8 cellular contexts compared by ENCODE assay signal in the genomic region with DNA sequence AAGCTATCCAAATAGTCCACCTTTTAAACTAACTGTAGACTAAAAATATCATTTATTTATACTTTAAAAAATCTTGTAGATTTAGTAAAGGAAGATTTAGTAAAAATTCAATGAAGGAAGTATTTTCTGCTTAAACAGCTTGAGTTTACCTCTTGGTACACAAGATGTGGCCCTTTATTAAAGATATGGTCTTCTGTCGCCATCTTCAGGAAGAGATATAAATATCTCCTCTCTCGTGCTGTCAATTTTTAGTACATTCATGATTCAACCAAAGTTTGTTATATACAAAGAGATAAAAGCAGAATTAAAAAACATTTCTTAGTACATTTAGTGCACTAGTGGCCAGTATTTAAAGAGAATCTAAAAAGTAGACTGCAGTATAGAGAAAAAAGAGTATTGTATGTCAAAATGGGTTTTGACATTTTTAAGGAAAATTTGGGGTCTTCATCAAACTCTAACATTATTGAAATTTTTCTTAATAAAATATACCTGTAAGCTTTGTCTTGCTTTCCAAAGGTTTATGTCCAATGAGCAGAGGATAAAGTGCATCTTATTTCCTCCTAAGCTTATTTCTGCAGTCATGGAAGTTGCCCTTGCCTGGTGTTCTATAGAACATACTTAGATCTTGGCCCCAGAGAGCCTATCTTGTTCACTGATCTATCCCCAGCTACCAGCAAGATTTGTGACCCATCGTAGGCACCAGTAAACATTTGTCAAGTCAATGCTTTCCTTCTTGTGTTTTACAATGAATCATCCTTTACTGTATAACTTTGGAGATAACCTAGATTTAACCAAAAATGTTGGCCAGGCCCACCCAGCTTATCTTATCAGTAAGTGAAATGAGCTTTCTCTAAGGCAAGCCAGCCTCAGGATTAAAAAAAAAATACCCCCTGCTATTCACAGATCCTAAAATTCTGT. TPM values are rescaled to one million over a fixed set of nuclear protein-coding genes. Genes with fewer than 3 reads are reported as not detected.
DNase-seq lines count a peak whose midpoint lies in the region; ATAC-seq, FAIRE-seq and TF ChIP-seq lines count a peak whose summit lies in the region.

No MANE protein-coding gene starts in this region.

- TF ChIP-seq POLR2A in HCT116 (IDR thresholded peaks at IDR 0.05; ENCODE audit: borderline replicate concordance, extremely low read depth, insufficient read depth, insufficient read length) (no peak), tibial nerve (IDR thresholded peaks at IDR 0.05) (no peak)

- POLR2A ChIA-PET in HCT116 (lab: Charles Lee): interaction anchor here (1.3 kb wide), 1 partner anchor 40 kb away, joined by 6 read pairs; no protein-coding TSS in a partner anchor

- no TSS peak for BruUV-seq in HCT116 (replicated peaks; lab: Mats Ljungman, UMichigan)

- no peaks in the 10 kb centered on the region for H3K4me1 ChIP-seq in DND-41 (ENCODE audit: insufficient read depth, low read length)
- no peaks in the 10 kb centered on the region for H3K4me1 ChIP-seq in HCT116 (ENCODE audit: control insufficient read depth in 1 of 2, insufficient read depth in 2 of 2, low read length in 2 of 2)
- H3K4me1 ChIP-seq in tibial nerve: peaks cover 0 to 19% (median 5%) of the 10 kb centered on the region in 4 donors

- CTCF ChIA-PET in HCT116 (lab: Charles Lee): interaction anchor here (0.7 to 2.7 kb wide), 23 partner anchors 9 to 601 kb away, joined by 3 to 58 read pairs (median 4); a partner anchor contains a TSS

- ATAC-seq in DND-41 (ENCODE audit: insufficient read depth, low read depth): peak; percentile 84
- peak; percentile 82 for ATAC-seq in HCT116

- no peaks in the 10 kb centered on the region for H4K20me1 ChIP-seq in DND-41 (ENCODE audit: insufficient read depth, low read length)
- no peaks in the 10 kb centered on the region for H4K20me1 ChIP-seq in HCT116 (ENCODE audit: insufficient read depth)

- DNase-seq in DND-41: no peak
- peak; percentile 42 for DNase-seq in HCT116 (ENCODE audit: low read depth, low spot score)
- peak; percentile 65 for DNase-seq in NCI-H2227 (lab: John Stamatoyannopoulos, UW; ENCODE audit: unreplicated experiment)
- peak; percentile 80 for DNase-seq in astrocyte of the hippocampus (ENCODE audit: low read depth, low spot score)
- DNase-seq in tibial nerve (ENCODE audit: low spot score in 2 of 2): no peak
- DNase-seq in cortex of kidney (lab: John Stamatoyannopoulos, UW): no peak
- DNase-seq in stimulated activated CD4-positive, alpha-beta T cell treated with anti-CD3 and anti-CD28 coated beads, Interleukin-15, amount 100 ng/mL, for 24 hours: no peak

- H3K9ac ChIP-seq in DND-41 (ENCODE audit: low read depth, low read length) (no peak overlapping the region), HCT116 (ENCODE audit: low read length) (no peak overlapping the region)

- TF ChIP-seq CTCF in DND-41 (IDR thresholded peaks at IDR 0.05; ENCODE audit: borderline replicate concordance, extremely low read depth, low read length, poor library complexity, severe bottlenecking) (peak; percentile 73), HCT116 (IDR thresholded peaks at IDR 0.05 in 2 of 3, conservative IDR thresholded peaks at IDR 0.05 in 1 of 3; ENCODE audit: borderline replicate concordance in 1 of 3, insufficient read depth in 1 of 3, low read depth in 2 of 3, low read length in 2 of 3) (peak; percentile 33 to 78 (median 69); a peak in 5 of 6 replicates), tibial nerve (IDR thresholded peaks at IDR 0.05) (peak; percentile 38 to 75 (median 57))

- intact Hi-C loops in HCT116 (cut with micrococcal nuclease): loop anchor here (1.0 kb wide), 4 partner anchors 40 to 598 kb away; no protein-coding TSS in a partner anchor

- H3K79me2 ChIP-seq in DND-41 (ENCODE audit: insufficient read depth, low read length): no peaks in the 10 kb centered on the region
- H3K79me2 ChIP-seq in HCT116 (ENCODE audit: insufficient read depth, low read length): no peaks in the 10 kb centered on the region

- no peak for TF ChIP-seq EP300 in tibial nerve (IDR thresholded peaks at IDR 0.05)

- peak; percentile 84 for TF ChIP-seq RAD21 in HCT116 (IDR thresholded peaks at IDR 0.05; ENCODE audit: low read depth)

- no peak overlapping the region for H3K4me3 ChIP-seq in DND-41 (ENCODE audit: low read depth in 1 of 2, low read length in 2 of 2)
- H3K4me3 ChIP-seq in HCT116 (replicated peaks in 1 of 2; ENCODE audit: low read depth in 1 of 2, low read length in 2 of 2): no peak overlapping the region
- H3K4me3 ChIP-seq in tibial nerve: no peak overlapping the region

- peak; percentile 99 for FAIRE-seq in islet of Langerhans (lab: Jason Lieb, UNC)

- H3K4me2 ChIP-seq in DND-41 (ENCODE audit: insufficient read depth, low read length) (no peak overlapping the region), HCT116 (ENCODE audit: low read length) (no peak overlapping the region)

- H3K27ac ChIP-seq in DND-41 (ENCODE audit: low read length): no peak overlapping the region
- no peak overlapping the region for H3K27ac ChIP-seq in HCT116 (ENCODE audit: low read depth, low read length)
- H3K27ac ChIP-seq in tibial nerve: peak overlapping the region in 2 of 4 donors; percentile 41 to 46

- WGBS in tibial nerve, 2 donors: 6 to 12% methylated on average over 3 of the region's 3 CpGs

- H3K9me3 ChIP-seq in DND-41 (ENCODE audit: insufficient read depth, low read length, severe bottlenecking) (no peaks in the 10 kb centered on the region), HCT116 (ENCODE audit: control insufficient read depth in 1 of 2, insufficient read depth in 1 of 2, low read depth in 1 of 2, low read length in 2 of 2) (no peaks in the 10 kb centered on the region), tibial nerve (no peaks in the 10 kb centered on the region)

- H2AFZ ChIP-seq in DND-41 (ENCODE audit: low read depth, low read length) (no peak overlapping the region), HCT116 (ENCODE audit: low read depth, low read length, poor library complexity, severe bottlenecking) (peak overlapping the region; percentile 82)

- RAD21 ChIA-PET in HCT116 (lab: Charles Lee; ENCODE audit: low non-redundant PET in 1 of 2, low total read pairs in 2 of 2, uncharacterized antibody in 2 of 2, unreplicated experiment in 2 of 2): interaction anchor here (0.7 to 1.6 kb wide), 6 partner anchors 39 to 652 kb away, joined by 3 to 9 read pairs (median 3); no protein-coding TSS in a partner anchor

- H3K27me3 ChIP-seq in DND-41 (ENCODE audit: insufficient read depth, low read length, poor library complexity) (no peaks in the 10 kb centered on the region), HCT116 (ENCODE audit: insufficient read depth, low read length) (no peaks in the 10 kb centered on the region), tibial nerve (peaks cover 0 to 15% of the 10 kb centered on the region in 2 donors)

- no peaks in the 10 kb centered on the region for H3K36me3 ChIP-seq in DND-41 (ENCODE audit: insufficient read depth, low read length)
- H3K36me3 ChIP-seq in HCT116 (ENCODE audit: control insufficient read depth in 1 of 2, insufficient read depth in 2 of 2, low read length in 2 of 2): no peaks in the 10 kb centered on the region
- H3K36me3 ChIP-seq in tibial nerve: no peaks in the 10 kb centered on the region

- no peaks in the 10 kb centered on the region for H3K9me2 ChIP-seq in HCT116 (ENCODE audit: insufficient read depth)

TF ChIP-seq in HCT116, 20 proteins besides CTCF, POLR2A, EP300 and RAD21:
- no peak for TF ChIP-seq CBX3 (IDR thresholded peaks at IDR 0.05; ENCODE audit: low read depth)
- TF ChIP-seq YY1 (IDR thresholded peaks at IDR 0.05; ENCODE audit: extremely low read depth, insufficient replicate concordance, low read depth, low read length): no peak
- TF ChIP-seq, protein P1, sequence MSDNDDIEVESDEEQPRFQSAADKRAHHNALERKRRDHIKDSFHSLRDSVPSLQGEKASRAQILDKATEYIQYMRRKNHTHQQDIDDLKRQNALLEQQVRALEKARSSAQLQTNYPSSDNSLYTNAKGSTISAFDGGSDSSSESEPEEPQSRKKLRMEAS (IDR thresholded peaks at IDR 0.05): no peak
- no peak for TF ChIP-seq ELF1 (IDR thresholded peaks at IDR 0.05; ENCODE audit: borderline replicate concordance, low read depth)
- TF ChIP-seq, protein P2, sequence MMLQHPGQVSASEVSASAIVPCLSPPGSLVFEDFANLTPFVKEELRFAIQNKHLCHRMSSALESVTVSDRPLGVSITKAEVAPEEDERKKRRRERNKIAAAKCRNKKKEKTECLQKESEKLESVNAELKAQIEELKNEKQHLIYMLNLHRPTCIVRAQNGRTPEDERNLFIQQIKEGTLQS (IDR thresholded peaks at IDR 0.05): no peak
- no peak for TF ChIP-seq ZNF274 (IDR thresholded peaks at IDR 0.05; ENCODE audit: low read depth, low read length)
- TF ChIP-seq TCF7L2 (IDR thresholded peaks at IDR 0.05; ENCODE audit: borderline replicate concordance, extremely low read depth, insufficient read depth, insufficient read length): no peak
- TF ChIP-seq, protein P3, sequence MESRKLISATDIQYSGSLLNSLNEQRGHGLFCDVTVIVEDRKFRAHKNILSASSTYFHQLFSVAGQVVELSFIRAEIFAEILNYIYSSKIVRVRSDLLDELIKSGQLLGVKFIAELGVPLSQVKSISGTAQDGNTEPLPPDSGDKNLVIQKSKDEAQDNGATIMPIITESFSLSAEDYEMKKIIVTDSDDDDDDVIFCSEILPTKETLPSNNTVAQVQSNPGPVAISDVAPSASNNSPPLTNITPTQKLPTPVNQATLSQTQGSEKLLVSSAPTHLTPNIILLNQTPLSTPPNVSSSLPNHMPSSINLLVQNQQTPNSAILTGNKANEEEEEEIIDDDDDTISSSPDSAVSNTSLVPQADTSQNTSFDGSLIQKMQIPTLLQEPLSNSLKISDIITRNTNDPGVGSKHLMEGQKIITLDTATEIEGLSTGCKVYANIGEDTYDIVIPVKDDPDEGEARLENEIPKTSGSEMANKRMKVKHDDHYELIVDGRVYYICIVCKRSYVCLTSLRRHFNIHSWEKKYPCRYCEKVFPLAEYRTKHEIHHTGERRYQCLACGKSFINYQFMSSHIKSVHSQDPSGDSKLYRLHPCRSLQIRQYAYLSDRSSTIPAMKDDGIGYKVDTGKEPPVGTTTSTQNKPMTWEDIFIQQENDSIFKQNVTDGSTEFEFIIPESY (IDR thresholded peaks at IDR 0.05; ENCODE audit: extremely low read depth, insufficient replicate concordance, low read length): no peak
- TF ChIP-seq JUND (IDR thresholded peaks at IDR 0.05): no peak
- TF ChIP-seq CEBPB (IDR thresholded peaks at IDR 0.05; ENCODE audit: low read depth): no peak

RNA-seq across cellular contexts. Expression of a gene that starts 18.5 kb away (rescaled TPM):
- total RNA-seq in HCT116 (2021; ENCODE audit: unreplicated experiment): 6.6 TPM
- 8.4 and 9.2 TPM in 2 replicates for polyA plus RNA-seq in HCT116 (2012)
- total RNA-seq in tibial nerve: 10 to 100 TPM in 1 of 4 donors, under 1 TPM in 3; 0.60 to 18.0 (median 0.93) TPM

Comparison
In these comparisons a context has a peak if more than half of its experiments do, and no peak if none do; other contexts are left out.
1. DNase-seq: peak in HCT116 (single experiment), NCI-H2227 (single experiment) and astrocyte of the hippocampus (single experiment); none in DND-41 (single experiment), tibial nerve (0 of 2), cortex of kidney (single experiment) and stimulated activated CD4-positive, alpha-beta T cell treated with anti-CD3 and anti-CD28 coated beads, Interleukin-15, amount 100 ng/mL, for 24 hours (single experiment).
2. Peak in every context shown above with its lines, with median percentiles within 50 percentile points of each other: CTCF ChIP-seq.